Comparison of ENCODE assay signal across 8 cellular contexts in the genomic region with DNA sequence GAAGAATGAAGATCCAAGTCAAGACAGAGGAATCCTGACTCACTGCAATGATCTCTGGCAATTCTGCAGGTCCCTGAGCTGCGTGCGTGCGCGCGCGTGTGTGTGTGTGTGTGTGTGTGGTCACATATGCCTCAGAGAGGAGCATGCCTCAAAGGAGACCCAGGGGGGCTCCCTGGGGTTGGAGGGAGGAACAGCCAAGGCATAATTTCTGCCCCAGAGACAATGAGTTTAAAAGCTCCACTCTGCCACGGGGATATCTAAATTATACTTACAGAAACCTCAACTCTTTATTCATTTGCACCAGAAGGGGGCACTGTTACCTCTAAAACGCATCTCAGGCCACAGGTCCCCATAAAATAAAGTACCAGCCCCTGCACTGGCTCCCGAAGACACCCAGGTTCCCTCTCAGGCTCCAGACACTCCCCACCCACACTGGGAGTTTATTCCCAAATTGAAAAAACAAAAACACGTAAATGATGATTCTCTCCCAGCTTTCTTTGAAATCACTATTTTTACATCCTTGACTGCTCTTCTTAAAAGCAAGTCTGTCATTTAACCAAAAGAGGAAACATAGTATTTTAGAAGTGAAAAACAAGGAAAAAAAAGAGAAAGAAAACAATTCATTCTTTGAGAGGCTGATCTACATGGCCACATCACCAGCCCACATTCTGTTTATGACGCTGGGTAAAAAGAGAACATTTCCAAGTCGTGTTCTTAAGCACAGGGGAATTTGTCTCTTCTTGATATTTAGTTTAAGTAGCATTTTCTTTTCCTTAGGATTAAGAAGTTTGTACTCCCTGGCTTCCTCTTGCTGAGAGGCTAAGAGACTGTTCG.
DNase-seq lines count a peak whose midpoint lies in the region; ATAC-seq, FAIRE-seq and TF ChIP-seq lines count a peak whose summit lies in the region.

No MANE protein-coding gene starts in this region.

- H3K9ac ChIP-seq in mesendoderm (ENCODE audit: low read length): no peak overlapping the region

- no peaks in the 10 kb centered on the region for H3K27me3 ChIP-seq in mesendoderm (ENCODE audit: insufficient read depth, low read length, poor library complexity)
- no peaks in the 10 kb centered on the region for H3K27me3 ChIP-seq in effector memory CD4-positive, alpha-beta T cell (replicated peaks; ENCODE audit: control insufficient read depth, insufficient read depth, low read length, poor library complexity, severe bottlenecking)

- H3K4me1 ChIP-seq in OCI-LY7 (ENCODE audit: insufficient read depth, low read length, poor library complexity, severe bottlenecking) (peaks cover 40% of the 10 kb centered on the region), mesendoderm (ENCODE audit: control insufficient read depth, low read depth, low read length) (no peaks in the 10 kb centered on the region)
- H3K4me1 ChIP-seq in effector memory CD4-positive, alpha-beta T cell (ENCODE audit: control insufficient read depth, insufficient read depth, low read length, poor library complexity, severe bottlenecking): no peaks in the 10 kb centered on the region

- H3K4me3 ChIP-seq in OCI-LY7 (ENCODE audit: low read depth, low read length, poor library complexity, severe bottlenecking): no peak overlapping the region
- no peak overlapping the region for H3K4me3 ChIP-seq in mesendoderm (ENCODE audit: low read length)
- no peak overlapping the region for H3K4me3 ChIP-seq in effector memory CD4-positive, alpha-beta T cell (ENCODE audit: insufficient read depth, low read depth, low read length, poor library complexity, severe bottlenecking)

- no peak overlapping the region for H4K8ac ChIP-seq in mesendoderm (ENCODE audit: low read depth, low read length)

- POLR2A ChIA-PET in OCI-LY7 (lab: Charles Lee): interaction anchor here (0.6 to 2.1 kb wide), 11 partner anchors 9 to 427 kb away, joined by 3 to 9 read pairs (median 3); no protein-coding TSS in a partner anchor

- FAIRE-seq in endometrium (lab: Jason Lieb, UNC): peak; percentile 81

- no peak overlapping the region for H2AK5ac ChIP-seq in mesendoderm (ENCODE audit: low read length)

- DNase-seq in COLO829 (ENCODE audit: low spot score) (peak; percentile 82), H4 (ENCODE audit: low spot score) (peak; percentile 17), OCI-LY7 (ENCODE audit: low spot score) (peak; percentile 84), mesendoderm (peak; percentile 68)
- no peak for DNase-seq in stimulated activated naive CD4-positive, alpha-beta T cell treated with Interleukin-2 at 50 U/mL for 16 hours (lab: John Stamatoyannopoulos, UW)
- DNase-seq in effector memory CD4-positive, alpha-beta T cell: no peak

- no peak overlapping the region for H4K5ac ChIP-seq in mesendoderm (ENCODE audit: low read length)

- TF ChIP-seq CTCF in OCI-LY7 (conservative IDR thresholded peaks at IDR 0.05; ENCODE audit: low read length): peak; percentile 90

- H3K79me2 ChIP-seq in OCI-LY7 (ENCODE audit: insufficient read depth, low read depth, low read length) (no peaks in the 10 kb centered on the region), mesendoderm (ENCODE audit: control insufficient read depth, insufficient read depth, low read length) (no peaks in the 10 kb centered on the region)

- CTCF ChIA-PET in OCI-LY7 (lab: Charles Lee; ENCODE audit: unreplicated experiment): interaction anchor here (0.5 to 2.8 kb wide), 9 partner anchors 32 to 404 kb away, joined by 3 to 16 read pairs (median 3); no protein-coding TSS in a partner anchor

- H3K4me2 ChIP-seq in OCI-LY7 (ENCODE audit: low read length): peak overlapping the region; percentile 56
- no peak overlapping the region for H3K4me2 ChIP-seq in mesendoderm (ENCODE audit: low read length)

- H3K9me2 ChIP-seq in OCI-LY7 (ENCODE audit: insufficient read depth, low read length): no peaks in the 10 kb centered on the region

- ATAC-seq in GM21825 (IDR thresholded peaks at IDR 0.05; ENCODE audit: unreplicated experiment): no peak

- H2BK120ac ChIP-seq in mesendoderm (ENCODE audit: low read depth, low read length): no peak overlapping the region

- H2BK5ac ChIP-seq in mesendoderm (ENCODE audit: low read length): no peak overlapping the region

- no CpG with 5 or more reads among the region's 13 CpGs for WGBS in mesendoderm (ENCODE audit: extremely low coverage, insufficient coverage, low lambda C conversion rate)

- H3K27ac ChIP-seq in OCI-LY7 (ENCODE audit: low read depth, low read length, poor library complexity, severe bottlenecking): peak overlapping the region; percentile 57
- H3K27ac ChIP-seq in mesendoderm (ENCODE audit: low read depth, low read length): no peak overlapping the region
- H3K27ac ChIP-seq in effector memory CD4-positive, alpha-beta T cell (ENCODE audit: insufficient read depth, low read length, poor library complexity, severe bottlenecking): no peak overlapping the region

- no peaks in the 10 kb centered on the region for H4K20me1 ChIP-seq in OCI-LY7 (ENCODE audit: insufficient read depth, low read length)

- H3K36me3 ChIP-seq in OCI-LY7 (ENCODE audit: insufficient read depth, low read length) (peaks cover 8% of the 10 kb centered on the region), mesendoderm (ENCODE audit: control insufficient read depth, insufficient read depth, low read length) (no peaks in the 10 kb centered on the region)
- H3K36me3 ChIP-seq in effector memory CD4-positive, alpha-beta T cell (ENCODE audit: control insufficient read depth, insufficient read depth, low read length): no peaks in the 10 kb centered on the region

- no peaks in the 10 kb centered on the region for H3K79me1 ChIP-seq in mesendoderm (ENCODE audit: low read length)

- intact Hi-C loops in OCI-LY7 (cut with micrococcal nuclease; ENCODE audit: unreplicated experiment): loop anchor here (1.0 to 5.0 kb wide), 5 partner anchors 60 to 593 kb away; no protein-coding TSS in a partner anchor

- H2AFZ ChIP-seq in OCI-LY7 (ENCODE audit: low read length): peak overlapping the region; percentile 39; the same call in 1 of the 2 replicates

- H3K56ac ChIP-seq in mesendoderm (ENCODE audit: low read length): no peak overlapping the region

- no peak overlapping the region for H3K23ac ChIP-seq in mesendoderm (ENCODE audit: low read length)

- H3K18ac ChIP-seq in mesendoderm (ENCODE audit: low read length): no peak overlapping the region

- H3K4ac ChIP-seq in mesendoderm (ENCODE audit: low read depth, low read length): no peak overlapping the region

- peaks cover 15% of the 10 kb centered on the region for H3K9me3 ChIP-seq in OCI-LY7 (ENCODE audit: low read length)
- H3K9me3 ChIP-seq in effector memory CD4-positive, alpha-beta T cell (ENCODE audit: control insufficient read depth, low read length): no peaks in the 10 kb centered on the region

- no peak overlapping the region for H2BK15ac ChIP-seq in mesendoderm (replicated peaks; ENCODE audit: low read depth)

- no TSS peak for BruUV-seq in OCI-LY7 (replicated peaks; lab: Mats Ljungman, UMichigan)

Comparison
In these comparisons a context has a peak if more than half of its experiments do, and no peak if none do; other contexts are left out.
1. DNase-seq: peak in COLO829 (single experiment), H4 (single experiment), OCI-LY7 (single experiment) and mesendoderm (single experiment); none in stimulated activated naive CD4-positive, alpha-beta T cell treated with Interleukin-2 at 50 U/mL for 16 hours (single experiment) and effector memory CD4-positive, alpha-beta T cell (0 of 3).